Comparison of ENCODE assay signal across 8 cellular contexts in the genomic region with DNA sequence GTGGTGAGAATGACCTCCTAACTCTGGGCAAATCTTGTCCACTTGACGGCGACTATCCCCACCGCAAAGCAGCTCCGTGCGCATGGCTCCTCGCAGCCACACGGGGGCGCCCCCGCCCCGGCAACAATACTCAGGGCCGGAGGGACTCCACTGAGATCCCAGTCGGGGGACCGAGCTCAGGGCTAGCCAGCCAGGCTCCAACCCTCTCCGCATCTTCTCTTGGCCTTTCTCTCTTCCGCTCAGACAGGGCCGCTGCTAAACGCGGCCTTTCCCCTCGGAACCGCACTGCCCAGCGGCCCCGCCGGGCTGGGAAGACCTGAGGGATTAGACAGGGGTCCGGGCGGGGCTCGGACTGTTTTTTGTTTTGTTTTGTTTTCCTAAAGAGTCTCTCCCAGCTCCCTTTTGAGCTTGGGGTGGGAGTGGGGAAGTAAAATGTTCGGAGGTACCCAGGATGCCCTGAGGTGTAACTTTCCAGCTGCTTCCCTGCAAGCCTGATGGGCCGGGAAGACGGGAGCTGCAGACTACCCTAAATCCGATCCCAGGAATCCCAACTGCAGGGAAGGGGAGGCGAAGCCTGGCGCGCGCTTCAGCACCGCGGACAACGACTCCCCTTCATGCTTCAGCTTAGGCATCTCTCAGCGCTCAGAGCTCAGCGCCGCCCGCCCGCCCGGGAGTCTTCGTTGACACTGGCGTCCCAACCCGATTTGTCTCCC. TPM values are rescaled to one million over a fixed set of nuclear protein-coding genes. Genes with fewer than 3 reads are reported as not detected.
DNase-seq lines count a peak whose midpoint lies in the region; ATAC-seq, FAIRE-seq and TF ChIP-seq lines count a peak whose summit lies in the region.

No MANE protein-coding gene starts in this region.

- POLR2A ChIA-PET in A549 (lab: Yijun Ruan, JAX): interaction anchor here (1.0 to 1.4 kb wide), 4 partner anchors 23 to 274 kb away, joined by 3 to 8 read pairs (median 5); partner anchors contain the start of gene OGA

- no peaks in the 10 kb centered on the region for H3K9me3 ChIP-seq in A549

- peak overlapping the region; percentile 71 for H3K4me2 ChIP-seq in A549

- CTCF ChIA-PET in A549 (lab: Yijun Ruan, JAX): interaction anchor here (0.6 to 15.4 kb wide), 70 partner anchors 6 to 651 kb away, joined by 3 to 379 read pairs (median 5); partner anchors contain the start of genes NPM3 and OGA

- no peak for FAIRE-seq in A549 (lab: Jason Lieb, UNC)

- ATAC-seq in A549 (peak; percentile 78 to 90), GM18519 (IDR thresholded peaks at IDR 0.05; ENCODE audit: low FRiP score, unreplicated experiment) (peak; percentile 53), HG03097 (IDR thresholded peaks at IDR 0.05; ENCODE audit: low FRiP score, unreplicated experiment) (peak; percentile 61)

- H3K27ac ChIP-seq in A549: peak overlapping the region in 1 of 2 experiments; percentile 77; a peak in 3 of 6 replicates
- peak overlapping the region; percentile 10 for H3K27ac ChIP-seq in cingulate gyrus (ENCODE audit: low read depth, low read length)

- H3K4me1 ChIP-seq in A549: peaks cover 20% of the 10 kb centered on the region

- no peak for TF ChIP-seq POLR2A in A549 (IDR thresholded peaks at IDR 0.05; ENCODE audit: low read length)

- DNase-seq in A549 (ENCODE audit: low read depth in 1 of 2, low spot score in 1 of 2) (peak; percentile 83 to 86), NCI-H2227 treated with DMSO at 0.1 percent for 48 hours (lab: John Stamatoyannopoulos, UW) (peak; percentile 68), left kidney (ENCODE audit: low read depth, low spot score) (peak; percentile 96)
- peak; percentile 60 to 64 for DNase-seq in activated CD4-positive, alpha-beta T cell treated with anti-CD3 and anti-CD28 coated beads for 4 hours
- DNase-seq in stimulated activated CD4-positive, alpha-beta T cell treated with anti-CD3 and anti-CD28 coated beads, Interleukin-1b, Interleukin-23, amount 100 ng/mL, for 48 hours: peak; percentile 78

- TF ChIP-seq RAD21 in A549 (conservative IDR thresholded peaks at IDR 0.05 in 1 of 2, IDR thresholded peaks at IDR 0.05 in 1 of 2): peak; percentile 87 to 95

- TF ChIP-seq CTCF in A549 (IDR thresholded peaks at IDR 0.05): peak; percentile 96

- no peak for TF ChIP-seq EP300 in A549 (IDR thresholded peaks at IDR 0.05)

- peak overlapping the region; percentile 38; the same call in 1 of the 3 replicates for H3K4me3 ChIP-seq in A549

- 53% methylated on average over 46 of the region's 46 CpGs for WGBS in A549 (ENCODE audit: missing lambda C conversion rate)

TF ChIP-seq in A549, 52 proteins besides CTCF, POLR2A, EP300 and RAD21 (continues in another document):
- TF ChIP-seq ZC3H11A (IDR thresholded peaks at IDR 0.05) (no peak), BCL3 (IDR thresholded peaks at IDR 0.05) (no peak), TP53 (CRISPR knock-in tag; IDR thresholded peaks at IDR 0.05) (no peak), RCOR1 (IDR thresholded peaks at IDR 0.05; ENCODE audit: low read depth, low read length) (no peak), EHMT2 (IDR thresholded peaks at IDR 0.05; ENCODE audit: low read depth) (no peak), E2F6 (IDR thresholded peaks at IDR 0.05; ENCODE audit: borderline replicate concordance, low read depth) (peak; percentile 49; the same call in 1 of the 2 replicates), HMGXB4 (CRISPR knock-in tag; IDR thresholded peaks at IDR 0.05; ENCODE audit: borderline replicate concordance) (no peak), CBX2 (IDR thresholded peaks at IDR 0.05; ENCODE audit: borderline replicate concordance, low read depth) (no peak), ZFP36 (IDR thresholded peaks at IDR 0.05; ENCODE audit: borderline replicate concordance, partially characterized antibody) (no peak), EHF (CRISPR knock-in tag; IDR thresholded peaks at IDR 0.05) (no peak), SMC3 (IDR thresholded peaks at IDR 0.05) (peak; percentile 94), KDM5A (IDR thresholded peaks at IDR 0.05) (no peak), RARB (CRISPR knock-in tag; IDR thresholded peaks at IDR 0.05) (no peak), JUNB (IDR thresholded peaks at IDR 0.05) (no peak), ESRRA (IDR thresholded peaks at IDR 0.05; ENCODE audit: borderline replicate concordance, low read length) (no peak), FOXS1 (CRISPR knock-in tag; IDR thresholded peaks at IDR 0.05) (no peak)
- TF ChIP-seq, protein P1, sequence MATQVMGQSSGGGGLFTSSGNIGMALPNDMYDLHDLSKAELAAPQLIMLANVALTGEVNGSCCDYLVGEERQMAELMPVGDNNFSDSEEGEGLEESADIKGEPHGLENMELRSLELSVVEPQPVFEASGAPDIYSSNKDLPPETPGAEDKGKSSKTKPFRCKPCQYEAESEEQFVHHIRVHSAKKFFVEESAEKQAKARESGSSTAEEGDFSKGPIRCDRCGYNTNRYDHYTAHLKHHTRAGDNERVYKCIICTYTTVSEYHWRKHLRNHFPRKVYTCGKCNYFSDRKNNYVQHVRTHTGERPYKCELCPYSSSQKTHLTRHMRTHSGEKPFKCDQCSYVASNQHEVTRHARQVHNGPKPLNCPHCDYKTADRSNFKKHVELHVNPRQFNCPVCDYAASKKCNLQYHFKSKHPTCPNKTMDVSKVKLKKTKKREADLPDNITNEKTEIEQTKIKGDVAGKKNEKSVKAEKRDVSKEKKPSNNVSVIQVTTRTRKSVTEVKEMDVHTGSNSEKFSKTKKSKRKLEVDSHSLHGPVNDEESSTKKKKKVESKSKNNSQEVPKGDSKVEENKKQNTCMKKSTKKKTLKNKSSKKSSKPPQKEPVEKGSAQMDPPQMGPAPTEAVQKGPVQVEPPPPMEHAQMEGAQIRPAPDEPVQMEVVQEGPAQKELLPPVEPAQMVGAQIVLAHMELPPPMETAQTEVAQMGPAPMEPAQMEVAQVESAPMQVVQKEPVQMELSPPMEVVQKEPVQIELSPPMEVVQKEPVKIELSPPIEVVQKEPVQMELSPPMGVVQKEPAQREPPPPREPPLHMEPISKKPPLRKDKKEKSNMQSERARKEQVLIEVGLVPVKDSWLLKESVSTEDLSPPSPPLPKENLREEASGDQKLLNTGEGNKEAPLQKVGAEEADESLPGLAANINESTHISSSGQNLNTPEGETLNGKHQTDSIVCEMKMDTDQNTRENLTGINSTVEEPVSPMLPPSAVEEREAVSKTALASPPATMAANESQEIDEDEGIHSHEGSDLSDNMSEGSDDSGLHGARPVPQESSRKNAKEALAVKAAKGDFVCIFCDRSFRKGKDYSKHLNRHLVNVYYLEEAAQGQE (IDR thresholded peaks at IDR 0.05): peak; percentile 62; the same call in 1 of the 2 replicates
- TF ChIP-seq, protein P2, sequence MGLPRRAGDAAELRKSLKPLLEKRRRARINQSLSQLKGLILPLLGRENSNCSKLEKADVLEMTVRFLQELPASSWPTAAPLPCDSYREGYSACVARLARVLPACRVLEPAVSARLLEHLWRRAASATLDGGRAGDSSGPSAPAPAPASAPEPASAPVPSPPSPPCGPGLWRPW (IDR thresholded peaks at IDR 0.05): no peak

RNA-seq across cellular contexts. Expression of gene KCNIP2, which starts 2.7 kb away (rescaled TPM):
- 0.88 and 1.3 TPM in 2 replicates for polyA plus RNA-seq in A549 (2011; rRNA removed)
- polyA plus RNA-seq in A549 (2012; cell fraction: cytosol; rRNA removed): 0.35 and 0.46 TPM in 2 replicates
- polyA plus RNA-seq in A549 (2012; cell fraction: nucleus; rRNA removed): 2.2 and 3.2 TPM in 2 replicates
- polyA plus RNA-seq in A549 (2017; fragmentation: RNase III; extraction: RNeasy Plus Mini Kit Qiagen cat#74134 plus additional on column Dnase treatment): 1.1 to 1.7 TPM (median 1.3 TPM) in 3 replicates
- 1.6 and 3.1 TPM in 2 replicates for polyA minus RNA-seq in A549 (2011; rRNA and poly(A)+ RNA removed)

RNA-seq across cellular contexts. Expression of gene OGA, which starts 22.7 kb away (rescaled TPM):
- polyA plus RNA-seq in A549 (2011; rRNA removed) (79.1 and 84.5 TPM in 2 replicates), A549 (2017; fragmentation: RNase III; extraction: RNeasy Plus Mini Kit Qiagen cat#74134 plus additional on column Dnase treatment) (40.3 to 50.7 TPM (median 46.5 TPM) in 3 replicates)
- polyA plus RNA-seq in A549 (2012; cell fraction: cytosol; rRNA removed): 13.2 and 13.9 TPM in 2 replicates
- 21.1 and 34.5 TPM in 2 replicates for polyA plus RNA-seq in A549 (2012; cell fraction: nucleus; rRNA removed)
- 22.5 and 23.8 TPM in 2 replicates for polyA minus RNA-seq in A549 (2011; rRNA and poly(A)+ RNA removed)

RNA-seq across cellular contexts. Expression of gene NPM3, which starts 57.7 kb away (rescaled TPM):
- polyA plus RNA-seq in A549 (2011; rRNA removed) (41.5 and 45.0 TPM in 2 replicates), A549 (2017; fragmentation: RNase III; extraction: RNeasy Plus Mini Kit Qiagen cat#74134 plus additional on column Dnase treatment) (96.3 to 101 TPM (median 99.1 TPM) in 3 replicates)
- 160 and 182 TPM in 2 replicates for polyA plus RNA-seq in A549 (2012; cell fraction: cytosol; rRNA removed)
- 131 and 168 TPM in 2 replicates for polyA plus RNA-seq in A549 (2012; cell fraction: nucleus; rRNA removed)
- polyA minus RNA-seq in A549 (2011; rRNA and poly(A)+ RNA removed): 55.0 and 61.2 TPM in 2 replicates
